Comparison of ENCODE assay signal across 26 cellular contexts in the genomic region with DNA sequence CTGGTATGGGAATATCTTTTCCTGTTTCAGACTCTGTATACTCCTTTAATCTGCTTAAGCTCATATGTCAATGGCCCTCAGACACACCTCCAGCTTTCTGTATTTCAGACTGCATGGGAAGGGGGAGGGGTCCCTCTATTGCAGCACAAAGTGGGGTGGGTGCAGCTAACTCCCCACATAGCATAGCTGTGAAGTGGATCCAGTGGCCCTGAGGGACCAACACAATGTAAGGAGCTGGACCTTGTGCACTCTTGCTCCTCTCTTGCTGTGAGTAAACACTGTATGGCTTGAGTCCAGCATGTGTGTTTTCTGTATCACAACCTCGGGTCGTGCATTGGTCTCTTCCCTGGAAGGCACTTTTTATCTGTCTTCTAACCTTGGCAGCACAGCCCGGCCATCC.
"Had no signal": no experiment of that assay in that cellular context is flagged by ENCODE, and none has a peak within 500 bp of the region (broad histone marks: within the 10 kb centered on the region; RNA-seq: fewer than 3 reads in every experiment).

No MANE protein-coding gene starts in this region.

- H3K79me2 ChIP-seq: hepatocyte had no signal

- H3K36me3 ChIP-seq: gastroesophageal sphincter, pancreas, prostate gland, thoracic aorta had no signal

- H3K4me2 ChIP-seq: hepatocyte had no signal

- FAIRE-seq: kidney, pancreas, urothelium cell line had no signal

- H2AFZ ChIP-seq: hepatocyte had no signal

- H3K9me3 ChIP-seq: body of pancreas, gastroesophageal sphincter, pancreas, prostate gland, thoracic aorta had no signal

- H3K27ac ChIP-seq: body of pancreas, gastroesophageal sphincter, hepatocyte, pancreas, prostate gland, skin epidermis, thoracic aorta had no signal

- H3K4me1 ChIP-seq: body of pancreas, gastroesophageal sphincter, pancreas, prostate gland had no signal

- H3K4me3 ChIP-seq: body of pancreas, gastroesophageal sphincter, hepatocyte, pancreas, prostate gland, skin epidermis, thoracic aorta had no signal

- ATAC-seq: activated naive CD4-positive, alpha-beta T cell treated with anti-CD3 and anti-CD28 coated beads, Interleukin-2, amount 50 U/mL, for 72 hours; activated T-cell treated with anti-CD3 and anti-CD28 coated beads, Interleukin-2, amount 50 U/mL, for 72 hours; body of pancreas; effector memory CD8-positive, alpha-beta T cell; gastroesophageal sphincter; left colon; naive thymus-derived CD8-positive, alpha-beta T cell; pancreas; sciatic nerve; stimulated activated effector memory CD8-positive, alpha-beta T cell treated with anti-CD3 and anti-CD28 coated beads, Interleukin-12 subunit alpha, Interleukin-12 subunit beta, amount 100 ng/mL, for 72 hours had no signal

- DNase-seq: activated CD4-positive, alpha-beta T cell treated with anti-CD3 and anti-CD28 coated beads for 4 hours; activated CD4-positive, alpha-beta T cell treated with anti-CD3 and anti-CD28 coated beads, Interleukin-2, amount 50 U/mL, for 4 hours; activated naive CD4-positive, alpha-beta T cell; activated T-cell treated with anti-CD3 and anti-CD28 coated beads for 4 hours; activated T-cell treated with anti-CD3 and anti-CD28 coated beads, Interleukin-2, amount 50 U/mL, for 72 hours; body of pancreas; cortex of kidney; effector memory CD8-positive, alpha-beta T cell; erythroblast; kidney; left colon; mesenchymal stem cell; naive thymus-derived CD8-positive, alpha-beta T cell; nucleus accumbens; retina; stimulated activated CD4-positive, alpha-beta T cell treated with anti-CD3 and anti-CD28 coated beads, Interleukin-4, amount 100 ng/mL, for 24 hours had no signal

- H3K27me3 ChIP-seq: body of pancreas, gastroesophageal sphincter, hepatocyte, pancreas had no signal
